Comparison of ENCODE assay signal across 9 cellular contexts in genomic region chrX:103687696-103688191, GRCh38. TPM values are rescaled to one million over a fixed set of nuclear protein-coding genes. Genes with fewer than 3 reads are reported as not detected.
DNase-seq lines count a peak whose midpoint lies in the region; ATAC-seq, FAIRE-seq and TF ChIP-seq lines count a peak whose summit lies in the region.
"Had no signal": no experiment of that assay in that cellular context is flagged by ENCODE, and none has a peak within 500 bp of the region (broad histone marks: within the 10 kb centered on the region; RNA-seq: fewer than 3 reads in every experiment).

No MANE protein-coding gene starts in this region.

- H2AFZ ChIP-seq in astrocyte (ENCODE audit: low read depth, low read length) (peak overlapping the region; percentile 81), hepatocyte (peak overlapping the region; percentile 80)

- POLR2A ChIA-PET in T-cell (lab: Charles Lee) = interaction anchor here (0.6 kb wide), 2 partner anchors 16 to 59 kb away, joined by 5 to 12 read pairs; no protein-coding TSS in a partner anchor

- H3K4me3 ChIP-seq in astrocyte (ENCODE audit: insufficient read depth, low read depth, low read length) (peak overlapping the region; percentile 84), hepatocyte (peak overlapping the region; percentile 77)

- CTCF ChIA-PET in T-cell (lab: Charles Lee) = interaction anchor here in 1 of 2 donors (0.7 to 1.0 kb wide), 4 partner anchors 22 to 469 kb away, joined by 3 to 7 read pairs (median 4); no protein-coding TSS in a partner anchor

- H3K4me1 Mint-ChIP-seq in T-cell = peaks cover 5 to 12% (median 8%) of the 10 kb centered on the region in 3 donors
- H3K4me1 Mint-ChIP-seq in astrocyte (ENCODE audit: low read depth, unreplicated experiment) = peaks cover 5% of the 10 kb centered on the region

- H3K36me3 ChIP-seq in astrocyte (ENCODE audit: insufficient read depth, low read length) (peaks cover 12% of the 10 kb centered on the region), hepatocyte (replicated peaks; ENCODE audit: insufficient read depth, low read depth) (no peaks in the 10 kb centered on the region)

- H4K20me1 ChIP-seq in astrocyte (ENCODE audit: insufficient read depth, low read length) (peaks cover 17% of the 10 kb centered on the region), hepatocyte (ENCODE audit: insufficient read depth, poor library complexity, severe bottlenecking) (peaks cover 21% of the 10 kb centered on the region)

- H3K9me3 Mint-ChIP-seq in T-cell (no peaks in the 10 kb centered on the region), astrocyte (ENCODE audit: unreplicated experiment) (no peaks in the 10 kb centered on the region)

- no peaks in the 10 kb centered on the region for H3K9me2 ChIP-seq in hepatocyte (replicated peaks; ENCODE audit: insufficient read depth)

- H3K79me2 ChIP-seq in astrocyte (ENCODE audit: insufficient read depth, low read length) = peaks cover 36% of the 10 kb centered on the region
- H3K79me2 ChIP-seq in hepatocyte = peaks cover 36% of the 10 kb centered on the region

- peak overlapping the region; percentile 99 for H3K27ac ChIP-seq in astrocyte (ENCODE audit: low read depth, low read length)
- H3K27ac ChIP-seq in hepatocyte = peak overlapping the region; percentile 99

- H3K27ac Mint-ChIP-seq in T-cell (no peak overlapping the region), astrocyte (ENCODE audit: unreplicated experiment) (no peak overlapping the region)

- ATAC-seq in T-cell (replicated peaks in 1 of 4) = no peak
- ATAC-seq in GM18505 (IDR thresholded peaks at IDR 0.05; ENCODE audit: unreplicated experiment) = no peak

- TF ChIP-seq CTCF in astrocyte (IDR thresholded peaks at IDR 0.05; ENCODE audit: insufficient read depth, low read depth, low read length) = peak; percentile 63
- peak; percentile 96 for TF ChIP-seq CTCF in hepatocyte (IDR thresholded peaks at IDR 0.05; ENCODE audit: poor library complexity)

- H3K27me3 ChIP-seq in astrocyte (ENCODE audit: insufficient read depth, low read length) = no peaks in the 10 kb centered on the region
- no peaks in the 10 kb centered on the region for H3K27me3 ChIP-seq in hepatocyte

- H3K4me1 ChIP-seq in astrocyte (ENCODE audit: insufficient read depth, low read length) (peaks cover 8% of the 10 kb centered on the region), hepatocyte (ENCODE audit: insufficient read depth) (peaks cover 14% of the 10 kb centered on the region)

- H3K9ac ChIP-seq in astrocyte (ENCODE audit: low read length) = peak overlapping the region; percentile 100

- peaks cover 9% of the 10 kb centered on the region for H3K36me3 Mint-ChIP-seq in T-cell
- H3K36me3 Mint-ChIP-seq in astrocyte (ENCODE audit: low read depth, unreplicated experiment) = no peaks in the 10 kb centered on the region

- H3K4me2 ChIP-seq in astrocyte (ENCODE audit: low read length) (peak overlapping the region; percentile 95), hepatocyte (peak overlapping the region; percentile 75)

- DNase-seq in GM03348 (ENCODE audit: low spot score) (peak; percentile 61), NCI-H128 (lab: John Stamatoyannopoulos, UW; ENCODE audit: unreplicated experiment) (peak; percentile 22), T-cell (peak in 32 of 34 experiments; percentile 4 to 52 (median 28)), astrocyte (ENCODE audit: low read depth) (peak; percentile 61), hepatocyte (ENCODE audit: low spot score) (peak; percentile 94), renal cortical epithelial cell (ENCODE audit: low read depth) (peak; percentile 70), GOT3 (lab: John Stamatoyannopoulos, UW) (no peak)

- H3K4me3 Mint-ChIP-seq in T-cell (no peak overlapping the region), astrocyte (ENCODE audit: unreplicated experiment) (no peak overlapping the region)

- no peak for FAIRE-seq in astrocyte (lab: Jason Lieb, UNC)

- H3K27me3 Mint-ChIP-seq in T-cell (peaks cover 0 to 8% of the 10 kb centered on the region in 2 donors), astrocyte (ENCODE audit: low read depth, unreplicated experiment) (no peaks in the 10 kb centered on the region)

- under 1% methylated on average over 16 of the region's 16 CpGs for WGBS in hepatocyte (ENCODE audit: low lambda C conversion rate, missing lambda C conversion rate)

- no peak for TF ChIP-seq POLR2A in GM18505 (IDR thresholded peaks at IDR 0.05; ENCODE audit: borderline replicate concordance, extremely low read depth, insufficient read depth, insufficient read length)

- no peaks in the 10 kb centered on the region for H3K9me3 ChIP-seq in astrocyte (ENCODE audit: insufficient read depth, low read depth, low read length)
- no peaks in the 10 kb centered on the region for H3K9me3 ChIP-seq in hepatocyte (ENCODE audit: low read depth)

RNA-seq across cellular contexts. Expression of gene MORF4L2, which starts 1.2 kb away (rescaled TPM):
- total RNA-seq in T-cell (100 to 1,000 TPM in 2 of 5 donors, 10 to 100 TPM in 3; 72.4 to 152 (median 86.9) TPM), astrocyte (514 and 533 TPM in 2 replicates), hepatocyte (1,160 and 1,364 TPM in 2 replicates), renal cortical epithelial cell (614 and 1,078 TPM in 2 replicates)
- polyA plus RNA-seq in hepatocyte = 772 and 829 TPM in 2 replicates

RNA-seq across cellular contexts. Expression of gene TMEM31, which starts 23.0 kb away (rescaled TPM):
- total RNA-seq in T-cell (not detected), astrocyte (0.43 TPM in 1 of 2 replicates, not detected in the other), hepatocyte (0.28 TPM in 1 of 2 replicates, not detected in the other), renal cortical epithelial cell (not detected in 2 replicates)
- polyA plus RNA-seq in hepatocyte = 0.89 and 1.1 TPM in 2 replicates
- total RNA-seq: subcutaneous adipose tissue had no signal

RNA-seq across cellular contexts. Expression of gene TCEAL1, which starts 59.0 kb away (rescaled TPM):
- total RNA-seq in T-cell (10 to 100 TPM in 1 of 5 donors, 1 to 10 TPM in 4; 5.0 to 10.0 (median 7.7) TPM), astrocyte (9.6 and 12.3 TPM in 2 replicates), hepatocyte (109 and 113 TPM in 2 replicates), renal cortical epithelial cell (19.6 and 28.8 TPM in 2 replicates)
- 89.2 and 116 TPM in 2 replicates for polyA plus RNA-seq in hepatocyte
